Comparison of ENCODE assay signal across 8 cellular contexts in genomic region chr5:132010645-132011560, GRCh38. TPM values are rescaled to one million over a fixed set of nuclear protein-coding genes. Genes with fewer than 3 reads are reported as not detected.
A peak's percentile ranks its signal among the peaks of the same experiment; 100 is the strongest.
DNase-seq lines count a peak whose midpoint lies in the region; ATAC-seq and TF ChIP-seq lines count a peak whose summit lies in the region.

No MANE protein-coding gene starts in this region.

- H3K4me1 ChIP-seq in GM23248 (ENCODE audit: insufficient read depth): no peaks in the 10 kb centered on the region

- H3K27ac ChIP-seq in GM23248: no peak overlapping the region

- H2AFZ ChIP-seq in GM23248: peak overlapping the region; percentile 60

- no peaks in the 10 kb centered on the region for H3K36me3 ChIP-seq in GM23248 (ENCODE audit: low read depth)

- H3K36me3 Mint-ChIP-seq in activated CD8-positive, alpha-beta T cell treated with anti-CD3 and anti-CD28 coated beads for 36 hours (ENCODE audit: low read depth): no peaks in the 10 kb centered on the region

- H3F3A ChIP-seq in GM23248 (ENCODE audit: insufficient read depth): no peaks in the 10 kb centered on the region

- POLR2A ChIA-PET in activated CD8-positive, alpha-beta T cell treated with anti-CD3 and anti-CD28 coated beads for 36 hours (lab: Charles Lee): interaction anchor here (0.8 to 1.6 kb wide), 3 partner anchors 9 to 214 kb away, joined by 3 to 5 read pairs (median 5); partner anchors contain the start of gene FNIP1

- H3K27me3 ChIP-seq in GM23248 (replicated peaks; ENCODE audit: insufficient read depth): peaks cover 35% of the 10 kb centered on the region

- H3K9me3 Mint-ChIP-seq in activated CD8-positive, alpha-beta T cell treated with anti-CD3 and anti-CD28 coated beads for 36 hours: no peaks in the 10 kb centered on the region

- H3K79me2 ChIP-seq in GM23248 (ENCODE audit: insufficient read depth): no peaks in the 10 kb centered on the region

- H3K9me3 ChIP-seq in GM23248 (ENCODE audit: low read depth): no peaks in the 10 kb centered on the region

- 15 to 21% methylated on average over 30 to 43 of the region's 43 CpGs for WGBS in GM23248 (ENCODE audit: low coverage in 1 of 2, low lambda C conversion rate in 2 of 2, missing lambda C conversion rate in 2 of 2), 2 experiments

- H3K9ac ChIP-seq in GM23248: no peak overlapping the region

- CTCF ChIA-PET in activated CD8-positive, alpha-beta T cell treated with anti-CD3 and anti-CD28 coated beads for 36 hours (lab: Charles Lee): interaction anchor here (1.0 to 7.2 kb wide), 6 partner anchors 8 to 422 kb away, joined by 3 to 143 read pairs (median 3); no protein-coding TSS in a partner anchor

- no peak for DNase-seq in GM23248
- no peak for DNase-seq in activated CD8-positive, alpha-beta T cell treated with anti-CD3 and anti-CD28 coated beads for 36 hours
- DNase-seq in foreskin fibroblast: no peak
- peak; percentile 41 for DNase-seq in retina
- no peak for DNase-seq in ureter (ENCODE audit: low spot score)
- no peak for DNase-seq in GM03348 (ENCODE audit: low spot score)

- in situ Hi-C loops in GM23248 (cut with MboI): loop anchor here (25.0 kb wide), 1 partner anchor 574 kb away; no protein-coding TSS in a partner anchor

- intact Hi-C loops in activated CD8-positive, alpha-beta T cell treated with anti-CD3 and anti-CD28 coated beads for 36 hours (cut with micrococcal nuclease): no loop called here

- no peak overlapping the region for H3K27ac Mint-ChIP-seq in activated CD8-positive, alpha-beta T cell treated with anti-CD3 and anti-CD28 coated beads for 36 hours

- no peak for ATAC-seq in activated CD8-positive, alpha-beta T cell treated with anti-CD3 and anti-CD28 coated beads for 36 hours
- no peak for ATAC-seq in GM19035 (IDR thresholded peaks at IDR 0.05; ENCODE audit: unreplicated experiment)
- ATAC-seq in GM21576 (IDR thresholded peaks at IDR 0.05; ENCODE audit: unreplicated experiment): no peak

- peak overlapping the region; percentile 68 for H3K4me3 Mint-ChIP-seq in activated CD8-positive, alpha-beta T cell treated with anti-CD3 and anti-CD28 coated beads for 36 hours

- peaks cover 22% of the 10 kb centered on the region for H3K4me1 Mint-ChIP-seq in activated CD8-positive, alpha-beta T cell treated with anti-CD3 and anti-CD28 coated beads for 36 hours (ENCODE audit: low read depth)

- H3K27me3 Mint-ChIP-seq in activated CD8-positive, alpha-beta T cell treated with anti-CD3 and anti-CD28 coated beads for 36 hours: peaks cover 34% of the 10 kb centered on the region

- H3K4me3 ChIP-seq in GM23248: peak overlapping the region; percentile 70
- peak overlapping the region; percentile 36 to 46 for H3K4me3 ChIP-seq in foreskin fibroblast (ENCODE audit: low read depth in 1 of 2, low read length in 2 of 2)

- no peaks in the 10 kb centered on the region for H3K9me2 ChIP-seq in GM23248 (ENCODE audit: insufficient read depth)

- TF ChIP-seq CTCF in activated CD8-positive, alpha-beta T cell treated with anti-CD3 and anti-CD28 coated beads for 36 hours (IDR thresholded peaks at IDR 0.05): no peak
- TF ChIP-seq CTCF in foreskin fibroblast (IDR thresholded peaks at IDR 0.05; ENCODE audit: low read depth, low read length): no peak

- H4K20me1 ChIP-seq in GM23248 (ENCODE audit: insufficient read depth): no peaks in the 10 kb centered on the region

- H3K4me2 ChIP-seq in GM23248 (ENCODE audit: unreplicated experiment): peak overlapping the region; percentile 77

RNA-seq across cellular contexts. Expression of gene ACSL6, which starts 0.6 kb away (rescaled TPM):
- 0.11 TPM in 1 of 2 replicates, not detected in the other for total RNA-seq in GM23248 (2014; rRNA removed; shearing (Covaris generic))
- not detected in 2 replicates for polyA plus RNA-seq in GM23248 (2016; fragmentation: Nextera tagmentation; extraction: Ambion mirVana)
- 1 to 10 TPM; 3.3 to 4.7 TPM for total RNA-seq in activated CD8-positive, alpha-beta T cell treated with anti-CD3 and anti-CD28 coated beads for 36 hours
- total RNA-seq in ureter: 0.81 TPM

RNA-seq across cellular contexts. Expression of gene IL3, which starts 49.6 kb away (rescaled TPM):
- total RNA-seq in GM23248 (2014; rRNA removed; shearing (Covaris generic)): not detected in 2 replicates
- polyA plus RNA-seq in GM23248 (2016; fragmentation: Nextera tagmentation; extraction: Ambion mirVana): not detected in 2 replicates
- under 1 TPM; 0.25 to 0.98 TPM for total RNA-seq in activated CD8-positive, alpha-beta T cell treated with anti-CD3 and anti-CD28 coated beads for 36 hours
- not detected for total RNA-seq in ureter
